Comparison of ENCODE assay signal across 1 cellular context in the genomic region with DNA sequence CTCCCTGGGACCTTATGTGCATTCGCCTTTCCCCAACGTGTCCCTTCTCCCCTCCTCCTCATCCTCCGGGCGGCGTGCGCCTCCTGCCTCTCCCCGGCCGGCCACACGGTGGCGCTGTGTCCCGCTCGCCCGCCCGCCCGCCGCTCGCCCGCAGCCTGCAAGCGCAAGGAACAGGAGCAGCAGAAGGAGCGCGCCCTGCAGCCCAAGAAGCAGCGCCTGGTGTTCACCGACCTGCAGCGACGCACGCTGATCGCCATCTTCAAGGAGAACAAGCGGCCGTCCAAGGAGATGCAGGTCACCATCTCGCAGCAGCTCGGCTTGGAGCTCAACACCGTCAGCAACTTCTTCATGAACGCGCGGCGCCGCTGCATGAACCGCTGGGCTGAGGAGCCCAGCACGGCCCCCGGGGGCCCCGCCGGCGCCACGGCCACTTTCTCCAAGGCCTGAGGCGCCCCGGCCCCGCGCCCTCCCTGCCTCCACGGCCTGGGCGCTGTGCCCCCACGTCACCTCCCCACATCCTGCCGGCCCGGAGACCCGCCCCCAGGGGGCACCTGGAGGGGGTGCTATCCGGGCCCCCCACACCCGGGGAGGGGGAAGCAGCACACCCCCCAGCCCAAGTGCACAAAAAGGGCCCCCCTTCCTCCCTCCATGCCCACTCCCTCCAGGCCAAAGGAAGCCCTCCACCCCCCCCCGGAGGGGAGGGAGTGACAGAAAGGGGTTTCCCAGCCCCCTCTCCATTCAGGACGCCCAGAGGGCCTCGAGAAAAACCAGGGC.
TF ChIP-seq lines count a peak whose summit lies in the region.

No MANE protein-coding gene starts in this region.

TF ChIP-seq in H1, 55 proteins besides CTCF, POLR2A, EP300 and RAD21:
- TF ChIP-seq TCF12 (IDR thresholded peaks at IDR 0.05; ENCODE audit: low read depth, low read length) = 0 out of 2 replicates have a peak, but pooled peaks have one; percentile 30
- TF ChIP-seq, protein P1, sequence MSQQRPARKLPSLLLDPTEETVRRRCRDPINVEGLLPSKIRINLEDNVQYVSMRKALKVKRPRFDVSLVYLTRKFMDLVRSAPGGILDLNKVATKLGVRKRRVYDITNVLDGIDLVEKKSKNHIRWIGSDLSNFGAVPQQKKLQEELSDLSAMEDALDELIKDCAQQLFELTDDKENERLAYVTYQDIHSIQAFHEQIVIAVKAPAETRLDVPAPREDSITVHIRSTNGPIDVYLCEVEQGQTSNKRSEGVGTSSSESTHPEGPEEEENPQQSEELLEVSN (IDR thresholded peaks at IDR 0.05) = peak; percentile 61
- TF ChIP-seq CBX5 (IDR thresholded peaks at IDR 0.05; ENCODE audit: low read depth, low read length) = no peak
- no peak for TF ChIP-seq HDAC2 (IDR thresholded peaks at IDR 0.05; ENCODE audit: borderline replicate concordance in 1 of 2, low read depth in 2 of 2, low read length in 2 of 2)
- no peak for TF ChIP-seq BCL11A (IDR thresholded peaks at IDR 0.05; ENCODE audit: low read depth in 2 of 2, low read length in 2 of 2)
- TF ChIP-seq BACH1 (IDR thresholded peaks at IDR 0.05; ENCODE audit: low read length) = no peak
- TF ChIP-seq EGR1 (IDR thresholded peaks at IDR 0.05; ENCODE audit: borderline replicate concordance, low read depth, low read length) = no peak
- 0 out of 2 replicates have a peak, but pooled peaks have one; percentile 32 for TF ChIP-seq SP4 (IDR thresholded peaks at IDR 0.05; ENCODE audit: low read length)
- TF ChIP-seq SUZ12 (IDR thresholded peaks at IDR 0.05; ENCODE audit: low read length) = no peak; the same call in 1 of the 2 replicates
- TF ChIP-seq, protein P2, sequence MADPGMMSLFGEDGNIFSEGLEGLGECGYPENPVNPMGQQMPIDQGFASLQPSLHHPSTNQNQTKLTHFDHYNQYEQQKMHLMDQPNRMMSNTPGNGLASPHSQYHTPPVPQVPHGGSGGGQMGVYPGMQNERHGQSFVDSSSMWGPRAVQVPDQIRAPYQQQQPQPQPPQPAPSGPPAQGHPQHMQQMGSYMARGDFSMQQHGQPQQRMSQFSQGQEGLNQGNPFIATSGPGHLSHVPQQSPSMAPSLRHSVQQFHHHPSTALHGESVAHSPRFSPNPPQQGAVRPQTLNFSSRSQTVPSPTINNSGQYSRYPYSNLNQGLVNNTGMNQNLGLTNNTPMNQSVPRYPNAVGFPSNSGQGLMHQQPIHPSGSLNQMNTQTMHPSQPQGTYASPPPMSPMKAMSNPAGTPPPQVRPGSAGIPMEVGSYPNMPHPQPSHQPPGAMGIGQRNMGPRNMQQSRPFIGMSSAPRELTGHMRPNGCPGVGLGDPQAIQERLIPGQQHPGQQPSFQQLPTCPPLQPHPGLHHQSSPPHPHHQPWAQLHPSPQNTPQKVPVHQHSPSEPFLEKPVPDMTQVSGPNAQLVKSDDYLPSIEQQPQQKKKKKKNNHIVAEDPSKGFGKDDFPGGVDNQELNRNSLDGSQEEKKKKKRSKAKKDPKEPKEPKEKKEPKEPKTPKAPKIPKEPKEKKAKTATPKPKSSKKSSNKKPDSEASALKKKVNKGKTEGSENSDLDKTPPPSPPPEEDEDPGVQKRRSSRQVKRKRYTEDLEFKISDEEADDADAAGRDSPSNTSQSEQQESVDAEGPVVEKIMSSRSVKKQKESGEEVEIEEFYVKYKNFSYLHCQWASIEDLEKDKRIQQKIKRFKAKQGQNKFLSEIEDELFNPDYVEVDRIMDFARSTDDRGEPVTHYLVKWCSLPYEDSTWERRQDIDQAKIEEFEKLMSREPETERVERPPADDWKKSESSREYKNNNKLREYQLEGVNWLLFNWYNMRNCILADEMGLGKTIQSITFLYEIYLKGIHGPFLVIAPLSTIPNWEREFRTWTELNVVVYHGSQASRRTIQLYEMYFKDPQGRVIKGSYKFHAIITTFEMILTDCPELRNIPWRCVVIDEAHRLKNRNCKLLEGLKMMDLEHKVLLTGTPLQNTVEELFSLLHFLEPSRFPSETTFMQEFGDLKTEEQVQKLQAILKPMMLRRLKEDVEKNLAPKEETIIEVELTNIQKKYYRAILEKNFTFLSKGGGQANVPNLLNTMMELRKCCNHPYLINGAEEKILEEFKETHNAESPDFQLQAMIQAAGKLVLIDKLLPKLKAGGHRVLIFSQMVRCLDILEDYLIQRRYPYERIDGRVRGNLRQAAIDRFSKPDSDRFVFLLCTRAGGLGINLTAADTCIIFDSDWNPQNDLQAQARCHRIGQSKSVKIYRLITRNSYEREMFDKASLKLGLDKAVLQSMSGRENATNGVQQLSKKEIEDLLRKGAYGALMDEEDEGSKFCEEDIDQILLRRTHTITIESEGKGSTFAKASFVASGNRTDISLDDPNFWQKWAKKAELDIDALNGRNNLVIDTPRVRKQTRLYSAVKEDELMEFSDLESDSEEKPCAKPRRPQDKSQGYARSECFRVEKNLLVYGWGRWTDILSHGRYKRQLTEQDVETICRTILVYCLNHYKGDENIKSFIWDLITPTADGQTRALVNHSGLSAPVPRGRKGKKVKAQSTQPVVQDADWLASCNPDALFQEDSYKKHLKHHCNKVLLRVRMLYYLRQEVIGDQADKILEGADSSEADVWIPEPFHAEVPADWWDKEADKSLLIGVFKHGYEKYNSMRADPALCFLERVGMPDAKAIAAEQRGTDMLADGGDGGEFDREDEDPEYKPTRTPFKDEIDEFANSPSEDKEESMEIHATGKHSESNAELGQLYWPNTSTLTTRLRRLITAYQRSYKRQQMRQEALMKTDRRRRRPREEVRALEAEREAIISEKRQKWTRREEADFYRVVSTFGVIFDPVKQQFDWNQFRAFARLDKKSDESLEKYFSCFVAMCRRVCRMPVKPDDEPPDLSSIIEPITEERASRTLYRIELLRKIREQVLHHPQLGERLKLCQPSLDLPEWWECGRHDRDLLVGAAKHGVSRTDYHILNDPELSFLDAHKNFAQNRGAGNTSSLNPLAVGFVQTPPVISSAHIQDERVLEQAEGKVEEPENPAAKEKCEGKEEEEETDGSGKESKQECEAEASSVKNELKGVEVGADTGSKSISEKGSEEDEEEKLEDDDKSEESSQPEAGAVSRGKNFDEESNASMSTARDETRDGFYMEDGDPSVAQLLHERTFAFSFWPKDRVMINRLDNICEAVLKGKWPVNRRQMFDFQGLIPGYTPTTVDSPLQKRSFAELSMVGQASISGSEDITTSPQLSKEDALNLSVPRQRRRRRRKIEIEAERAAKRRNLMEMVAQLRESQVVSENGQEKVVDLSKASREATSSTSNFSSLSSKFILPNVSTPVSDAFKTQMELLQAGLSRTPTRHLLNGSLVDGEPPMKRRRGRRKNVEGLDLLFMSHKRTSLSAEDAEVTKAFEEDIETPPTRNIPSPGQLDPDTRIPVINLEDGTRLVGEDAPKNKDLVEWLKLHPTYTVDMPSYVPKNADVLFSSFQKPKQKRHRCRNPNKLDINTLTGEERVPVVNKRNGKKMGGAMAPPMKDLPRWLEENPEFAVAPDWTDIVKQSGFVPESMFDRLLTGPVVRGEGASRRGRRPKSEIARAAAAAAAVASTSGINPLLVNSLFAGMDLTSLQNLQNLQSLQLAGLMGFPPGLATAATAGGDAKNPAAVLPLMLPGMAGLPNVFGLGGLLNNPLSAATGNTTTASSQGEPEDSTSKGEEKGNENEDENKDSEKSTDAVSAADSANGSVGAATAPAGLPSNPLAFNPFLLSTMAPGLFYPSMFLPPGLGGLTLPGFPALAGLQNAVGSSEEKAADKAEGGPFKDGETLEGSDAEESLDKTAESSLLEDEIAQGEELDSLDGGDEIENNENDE (IDR thresholded peaks at IDR 0.05; ENCODE audit: insufficient replicate concordance, low read length) = no peak
- TF ChIP-seq CEBPB (IDR thresholded peaks at IDR 0.05; ENCODE audit: low read depth, low read length) = no peak
- TF ChIP-seq KDM4A (IDR thresholded peaks at IDR 0.05; ENCODE audit: low read depth, low read length, severe bottlenecking) = peak; percentile 84
- 0 out of 2 replicates have a peak, but pooled peaks have one; percentile 34 for TF ChIP-seq GABPA (IDR thresholded peaks at IDR 0.05; ENCODE audit: borderline replicate concordance, insufficient read depth, low read length)
- peak; percentile 13; the same call in 1 of the 2 replicates for TF ChIP-seq GTF2F1 (IDR thresholded peaks at IDR 0.05; ENCODE audit: borderline replicate concordance, low read depth, low read length)
- peak; percentile 62; the same call in 1 of the 2 replicates for TF ChIP-seq YY1 (IDR thresholded peaks at IDR 0.05; ENCODE audit: low read depth, low read length)
- peak; percentile 90 for TF ChIP-seq KDM1A (IDR thresholded peaks at IDR 0.05; ENCODE audit: borderline replicate concordance, low read length)
- peak; percentile 41; the same call in 1 of the 2 replicates for TF ChIP-seq CREB1 (IDR thresholded peaks at IDR 0.05)
- peak; percentile 0 for TF ChIP-seq RNF2 (IDR thresholded peaks at IDR 0.05; ENCODE audit: borderline replicate concordance, low read depth, low read length, missing control alignments, poor library complexity, severe bottlenecking)
- TF ChIP-seq TBP (IDR thresholded peaks at IDR 0.05; ENCODE audit: low read depth, low read length) = no peak
- TF ChIP-seq, protein P3, sequence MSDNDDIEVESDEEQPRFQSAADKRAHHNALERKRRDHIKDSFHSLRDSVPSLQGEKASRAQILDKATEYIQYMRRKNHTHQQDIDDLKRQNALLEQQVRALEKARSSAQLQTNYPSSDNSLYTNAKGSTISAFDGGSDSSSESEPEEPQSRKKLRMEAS (IDR thresholded peaks at IDR 0.05) = peak; percentile 86
- peak; percentile 52 for TF ChIP-seq TAF7 (optimal IDR thresholded peaks at IDR 0.05; ENCODE audit: borderline replicate concordance, low read depth, low read length)
- no peak for TF ChIP-seq HDAC6 (IDR thresholded peaks at IDR 0.05; ENCODE audit: low read depth, low read length)
- peak; percentile 32; the same call in 1 of the 2 replicates for TF ChIP-seq SRF (IDR thresholded peaks at IDR 0.05; ENCODE audit: low read depth, low read length)
- TF ChIP-seq CBX8 (IDR thresholded peaks at IDR 0.05; ENCODE audit: borderline replicate concordance, low read depth, low read length) = no peak
